14 cellular contexts compared by ENCODE assay signal in genomic region chr19:31339405-31339804, GRCh38. TPM values are rescaled to one million over a fixed set of nuclear protein-coding genes. Genes with fewer than 3 reads are reported as not detected.
DNase-seq lines count a peak whose midpoint lies in the region; ATAC-seq, FAIRE-seq and TF ChIP-seq lines count a peak whose summit lies in the region.
"Had no signal": no experiment of that assay in that cellular context is flagged by ENCODE, and none has a peak within 500 bp of the region (broad histone marks: within the 10 kb centered on the region; RNA-seq: fewer than 3 reads in every experiment).

No MANE protein-coding gene starts in this region.

- H3K9ac ChIP-seq in astrocyte (ENCODE audit: low read length), result no peak overlapping the region
- H3K9ac ChIP-seq in muscle layer of colon (ENCODE audit: low read length), result peak overlapping the region; percentile 29

- H2AFZ ChIP-seq in astrocyte (ENCODE audit: low read depth, low read length), result no peak overlapping the region

- H3K36me3 ChIP-seq in astrocyte (ENCODE audit: insufficient read depth, low read length), result peaks cover 8% of the 10 kb centered on the region
- no peaks in the 10 kb centered on the region for H3K36me3 ChIP-seq in muscle layer of colon (ENCODE audit: insufficient read depth, low read length)
- H3K36me3 ChIP-seq in upper lobe of right lung, result no peaks in the 10 kb centered on the region

- H3K9me3 ChIP-seq in astrocyte (ENCODE audit: insufficient read depth, low read depth, low read length), result no peaks in the 10 kb centered on the region
- no peaks in the 10 kb centered on the region for H3K9me3 ChIP-seq in muscle layer of colon (ENCODE audit: low read length)
- no peaks in the 10 kb centered on the region for H3K9me3 ChIP-seq in upper lobe of right lung

- peaks cover 83% of the 10 kb centered on the region for H3K79me2 ChIP-seq in astrocyte (ENCODE audit: insufficient read depth, low read length)

- FAIRE-seq in astrocyte (lab: Jason Lieb, UNC), result no peak
- FAIRE-seq: H1 had no signal

- no peak for DNase-seq in activated naive CD8-positive, alpha-beta T cell treated with anti-CD3 and anti-CD28 coated beads, Interleukin-2, amount 50 U/mL, for 24 hours
- DNase-seq in astrocyte (ENCODE audit: low read depth) (peak; percentile 69), upper lobe of right lung (no peak)
- DNase-seq in activated CD8-positive, alpha-beta memory T cell treated with anti-CD3 and anti-CD28 coated beads, Interleukin-2, amount 50 U/mL, for 48 hours, result no peak
- DNase-seq: activated CD4-positive, alpha-beta T cell treated with anti-CD3 and anti-CD28 coated beads for 1 hour; activated naive CD4-positive, alpha-beta T cell treated with Interleukin-2 at 50 U/mL for 16 hours; hypothalamus; Karpas-422; NCI-H446 treated with DMSO at 0.1 percent for 48 hours had no signal

- ATAC-seq in activated naive CD8-positive, alpha-beta T cell treated with anti-CD3 and anti-CD28 coated beads, Interleukin-2, amount 50 U/mL, for 24 hours, result no peak
- ATAC-seq in upper lobe of right lung (peak; percentile 50), HG03095 (IDR thresholded peaks at IDR 0.05; ENCODE audit: unreplicated experiment) (no peak), GM19397 (IDR thresholded peaks at IDR 0.05; ENCODE audit: unreplicated experiment) (no peak)

- no peaks in the 10 kb centered on the region for H3K36me3 Mint-ChIP-seq in activated naive CD8-positive, alpha-beta T cell
- H3K36me3 Mint-ChIP-seq in activated naive CD8-positive, alpha-beta T cell treated with anti-CD3 and anti-CD28 coated beads, Interleukin-2, amount 50 U/mL, for 24 hours (ENCODE audit: low read depth), result no peaks in the 10 kb centered on the region
- peaks cover 6% of the 10 kb centered on the region for H3K36me3 Mint-ChIP-seq in astrocyte (ENCODE audit: low read depth, unreplicated experiment)

- intact Hi-C loops in upper lobe of right lung (cut with DNase I), result no loop called here

- H3K9me3 Mint-ChIP-seq in activated naive CD8-positive, alpha-beta T cell (ENCODE audit: low read depth), result no peaks in the 10 kb centered on the region
- H3K9me3 Mint-ChIP-seq in activated naive CD8-positive, alpha-beta T cell treated with anti-CD3 and anti-CD28 coated beads, Interleukin-2, amount 50 U/mL, for 24 hours, result no peaks in the 10 kb centered on the region
- H3K9me3 Mint-ChIP-seq in astrocyte (ENCODE audit: unreplicated experiment), result no peaks in the 10 kb centered on the region

- no peak overlapping the region for H3K27ac Mint-ChIP-seq in activated naive CD8-positive, alpha-beta T cell
- no peak overlapping the region for H3K27ac Mint-ChIP-seq in activated naive CD8-positive, alpha-beta T cell treated with anti-CD3 and anti-CD28 coated beads, Interleukin-2, amount 50 U/mL, for 24 hours
- H3K27ac Mint-ChIP-seq in astrocyte (ENCODE audit: unreplicated experiment), result no peak overlapping the region

- H3K4me3 ChIP-seq in astrocyte (ENCODE audit: insufficient read depth, low read depth, low read length) (no peak overlapping the region), muscle layer of colon (ENCODE audit: low read depth in 1 of 2, low read length in 2 of 2) (peak overlapping the region in 1 of 2 donors; percentile 32), upper lobe of right lung (no peak overlapping the region)

- H3K27me3 ChIP-seq in astrocyte (ENCODE audit: insufficient read depth, low read length) (no peaks in the 10 kb centered on the region), muscle layer of colon (ENCODE audit: control insufficient read depth in 1 of 2, insufficient read depth in 2 of 2, low read length in 2 of 2) (no peaks in the 10 kb centered on the region), upper lobe of right lung (no peaks in the 10 kb centered on the region)

- TF ChIP-seq CTCF in astrocyte (IDR thresholded peaks at IDR 0.05; ENCODE audit: insufficient read depth, low read depth, low read length) (no peak), upper lobe of right lung (IDR thresholded peaks at IDR 0.05) (no peak)

- peaks cover 27% of the 10 kb centered on the region for H3K4me1 Mint-ChIP-seq in activated naive CD8-positive, alpha-beta T cell (ENCODE audit: low read depth)
- peaks cover 28% of the 10 kb centered on the region for H3K4me1 Mint-ChIP-seq in activated naive CD8-positive, alpha-beta T cell treated with anti-CD3 and anti-CD28 coated beads, Interleukin-2, amount 50 U/mL, for 24 hours
- peaks cover 26% of the 10 kb centered on the region for H3K4me1 Mint-ChIP-seq in astrocyte (ENCODE audit: low read depth, unreplicated experiment)

- H3K4me1 ChIP-seq in astrocyte (ENCODE audit: insufficient read depth, low read length), result peaks cover 20% of the 10 kb centered on the region
- peaks cover 71% of the 10 kb centered on the region for H3K4me1 ChIP-seq in muscle layer of colon (ENCODE audit: insufficient read depth, low read length)
- H3K4me1 ChIP-seq in upper lobe of right lung, result peaks cover 25% of the 10 kb centered on the region

- H3K27ac ChIP-seq in astrocyte (ENCODE audit: low read depth, low read length), result no peak overlapping the region
- H3K27ac ChIP-seq in muscle layer of colon (ENCODE audit: low read depth, low read length), result peak overlapping the region; percentile 88
- H3K27ac ChIP-seq in upper lobe of right lung, result no peak overlapping the region

- peak overlapping the region; percentile 69 for H3K4me3 Mint-ChIP-seq in activated naive CD8-positive, alpha-beta T cell
- no peak overlapping the region for H3K4me3 Mint-ChIP-seq in activated naive CD8-positive, alpha-beta T cell treated with anti-CD3 and anti-CD28 coated beads, Interleukin-2, amount 50 U/mL, for 24 hours
- H3K4me3 Mint-ChIP-seq in astrocyte (ENCODE audit: unreplicated experiment), result no peak overlapping the region

- peaks cover 15% of the 10 kb centered on the region for H3K27me3 Mint-ChIP-seq in activated naive CD8-positive, alpha-beta T cell
- H3K27me3 Mint-ChIP-seq in activated naive CD8-positive, alpha-beta T cell treated with anti-CD3 and anti-CD28 coated beads, Interleukin-2, amount 50 U/mL, for 24 hours, result peaks cover 48% of the 10 kb centered on the region
- no peaks in the 10 kb centered on the region for H3K27me3 Mint-ChIP-seq in astrocyte (ENCODE audit: low read depth, unreplicated experiment)

- peaks cover 79% of the 10 kb centered on the region for H4K20me1 ChIP-seq in astrocyte (ENCODE audit: insufficient read depth, low read length)

- peak overlapping the region; percentile 16 for H3K4me2 ChIP-seq in astrocyte (ENCODE audit: low read length)

RNA-seq across cellular contexts. Expression of gene TSHZ3, which starts 9.8 kb away (rescaled TPM):
- total RNA-seq in astrocyte (6.1 and 7.9 TPM in 2 replicates), upper lobe of right lung (5.8 TPM)
